ENCODE assay signal across 33 cellular contexts in the genomic region with DNA sequence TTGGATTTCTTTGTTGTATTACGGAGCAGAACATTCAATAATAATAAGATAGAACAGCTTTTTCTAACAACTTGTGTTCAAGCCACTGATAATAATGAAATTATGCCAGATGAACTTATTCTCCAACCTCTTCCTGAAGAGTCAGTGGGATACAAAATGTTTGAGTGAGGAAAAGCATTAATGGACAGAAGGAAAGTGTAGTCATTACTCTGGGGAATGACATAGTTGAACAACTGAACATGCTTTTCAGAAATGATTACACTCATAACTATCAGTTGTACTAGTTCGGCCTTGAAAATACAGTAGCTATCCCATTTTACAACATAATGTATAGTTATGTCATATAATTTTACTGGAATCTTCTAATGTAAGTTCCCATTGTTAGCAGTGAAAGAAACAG.
"Had no signal": no experiment of that assay in that cellular context is flagged by ENCODE, and none has a peak within 500 bp of the region (broad histone marks: within the 10 kb centered on the region; RNA-seq: fewer than 3 reads in every experiment).

No MANE protein-coding gene starts in this region.

- DNase-seq: activated B cell treated with CpG ODN at 0.5 μM for 24 hours; activated CD4-positive, alpha-beta memory T cell treated with anti-CD3 and anti-CD28 coated beads for 36 hours; activated CD4-positive, alpha-beta T cell treated with anti-CD3 and anti-CD28 coated beads for 4 hours; activated CD4-positive, alpha-beta T cell treated with anti-CD3 and anti-CD28 coated beads, Interleukin-2, amount 50 U/mL, for 1 hour; activated CD4-positive, CD25-positive, alpha-beta regulatory T cell treated with anti-CD3 and anti-CD28 coated beads, Interleukin-2, amount 50 U/mL, for 72 hours; activated CD8-positive, alpha-beta memory T cell treated with anti-CD3 and anti-CD28 coated beads, Interleukin-2, amount 50 U/mL, for 4 hours; activated gamma-delta T cell treated with Interleukin-2 at 50 U/mL for 16 hours; activated naive CD4-positive, alpha-beta T cell treated with anti-CD3 and anti-CD28 coated beads for 36 hours; activated T-cell treated with anti-CD3 and anti-CD28 coated beads for 4 hours; activated T-cell treated with anti-CD3 and anti-CD28 coated beads, Interleukin-2, amount 50 U/mL, for 4 hours; adrenal gland; body of pancreas; NCI-H1105; NCI-H1436; NCI-H1694; NCI-H1930; NCI-H2227 treated with DMSO at 0.1 percent for 48 hours; NCI-H446; NCI-H510A treated with DMSO at 0.1 percent for 48 hours; NK-92 treated with Interleukin-12 subunit alpha and Interleukin-12 subunit beta, amount 100 ng/mL, for 24 hours; PC-3; Peyer's patch; RPMI8226; SHP77 treated with DMSO at 0.1 percent for 48 hours; SW 1271; T-helper 1 cell; T-helper 2 cell; T-helper 9 cell had no signal

- H3K9ac ChIP-seq: KMS-11 had no signal

- H3K27me3 Mint-ChIP-seq: activated B cell treated with CpG ODN at 0.5 μM for 24 hours; activated CD4-positive, alpha-beta memory T cell treated with anti-CD3 and anti-CD28 coated beads for 36 hours had no signal

- H3K27ac Mint-ChIP-seq: activated B cell treated with CpG ODN at 0.5 μM for 24 hours; activated CD4-positive, alpha-beta memory T cell treated with anti-CD3 and anti-CD28 coated beads for 36 hours; activated naive CD4-positive, alpha-beta T cell treated with anti-CD3 and anti-CD28 coated beads for 36 hours; activated naive CD4-positive, alpha-beta T cell treated with anti-CD3 and anti-CD28 coated beads, Interleukin-2, amount 50 U/mL, for 72 hours; activated T-helper 1 cell treated with anti-CD3 and anti-CD28 coated beads, Interleukin-12 subunit alpha, Interleukin-12 subunit beta, Interleukin-2, Interleukin-4 antibody, amounts not matched to agents 30 ng/mL and 10 ng/mL and 1 ng/mL, durations not matched to agents 14 hours and 24 hours and 36 hours had no signal

- H3K36me3 Mint-ChIP-seq: activated CD4-positive, alpha-beta memory T cell treated with anti-CD3 and anti-CD28 coated beads for 36 hours; activated naive CD4-positive, alpha-beta T cell treated with anti-CD3 and anti-CD28 coated beads, Interleukin-2, amount 50 U/mL, for 72 hours had no signal

- H3K4me3 ChIP-seq: adrenal gland, body of pancreas, breast epithelium, Peyer's patch had no signal

- H3K27ac ChIP-seq: adrenal gland, body of pancreas, breast epithelium, KMS-11, Peyer's patch, VCaP had no signal

- H3K4me3 Mint-ChIP-seq: activated B cell treated with CpG ODN at 0.5 μM for 24 hours; activated CD4-positive, alpha-beta memory T cell treated with anti-CD3 and anti-CD28 coated beads for 36 hours; activated naive CD4-positive, alpha-beta T cell treated with anti-CD3 and anti-CD28 coated beads for 36 hours; activated T-cell treated with anti-CD3 and anti-CD28 coated beads, Interleukin-2, amount 50 U/mL, for 4 hours; activated T-helper 1 cell treated with anti-CD3 and anti-CD28 coated beads, Interleukin-12 subunit alpha, Interleukin-12 subunit beta, Interleukin-2, Interleukin-4 antibody, amounts not matched to agents 30 ng/mL and 10 ng/mL and 1 ng/mL, durations not matched to agents 14 hours and 24 hours and 36 hours had no signal

- H3K36me3 ChIP-seq: adrenal gland, breast epithelium, Peyer's patch had no signal

- ATAC-seq: activated naive CD4-positive, alpha-beta T cell treated with anti-CD3 and anti-CD28 coated beads, Interleukin-2, amount 50 U/mL, for 72 hours; activated T-cell treated with anti-CD3 and anti-CD28 coated beads, Interleukin-2, amount 50 U/mL, for 4 hours; body of pancreas; PC-3 had no signal

- H3K4me1 ChIP-seq: adrenal gland, breast epithelium, Peyer's patch had no signal

- H3K4me2 ChIP-seq: KMS-11 had no signal

- H3K9me3 Mint-ChIP-seq: activated B cell treated with CpG ODN at 0.5 μM for 24 hours; activated CD4-positive, alpha-beta memory T cell treated with anti-CD3 and anti-CD28 coated beads for 36 hours; activated naive CD4-positive, alpha-beta T cell treated with anti-CD3 and anti-CD28 coated beads for 36 hours; activated naive CD4-positive, alpha-beta T cell treated with anti-CD3 and anti-CD28 coated beads, Interleukin-2, amount 50 U/mL, for 72 hours; activated T-cell treated with anti-CD3 and anti-CD28 coated beads, Interleukin-2, amount 50 U/mL, for 4 hours; activated T-helper 1 cell treated with anti-CD3 and anti-CD28 coated beads, Interleukin-12 subunit alpha, Interleukin-12 subunit beta, Interleukin-2, Interleukin-4 antibody, amounts not matched to agents 30 ng/mL and 10 ng/mL and 1 ng/mL, durations not matched to agents 14 hours and 24 hours and 36 hours had no signal

- H3K9me3 ChIP-seq: adrenal gland, body of pancreas, breast epithelium, Peyer's patch had no signal

- H3K27me3 ChIP-seq: adrenal gland, body of pancreas, breast epithelium, Peyer's patch had no signal
